In the genomic region with DNA sequence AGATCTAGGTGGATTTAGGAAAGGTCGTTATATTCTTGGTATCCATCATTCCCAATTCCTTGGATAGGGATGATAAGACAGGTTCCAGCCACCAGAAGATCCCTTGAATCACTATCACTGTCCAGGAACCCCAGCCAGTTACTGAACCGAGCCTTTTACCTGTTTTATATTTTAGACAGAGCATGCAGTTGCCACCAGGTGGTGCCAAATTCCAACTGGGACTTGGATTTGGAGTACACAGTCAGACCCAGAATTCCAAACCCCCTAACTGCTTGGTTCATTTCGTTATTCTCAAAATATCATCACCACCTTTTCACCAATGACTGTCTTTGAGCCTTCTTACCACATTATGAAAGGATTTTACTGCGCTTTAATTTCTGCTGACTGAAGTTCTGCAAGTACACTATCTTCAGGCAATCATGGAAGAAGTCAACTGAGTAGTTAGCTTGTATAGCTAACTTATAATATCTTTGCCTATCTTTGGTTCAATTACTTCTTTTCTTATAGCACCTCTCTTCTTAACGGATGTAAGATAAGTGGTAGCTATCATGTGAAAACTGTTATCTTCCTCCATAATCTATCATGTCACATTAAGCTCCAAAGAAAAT, we compare ENCODE assay signal across 9 cellular contexts.
DNase-seq lines count a peak whose midpoint lies in the region; ATAC-seq and TF ChIP-seq lines count a peak whose summit lies in the region.
"Had no signal": no experiment of that assay in that cellular context is flagged by ENCODE, and none has a peak within 500 bp of the region (broad histone marks: within the 10 kb centered on the region; RNA-seq: fewer than 3 reads in every experiment).

No MANE protein-coding gene starts in this region.

- H3K4me1 Mint-ChIP-seq in Caco-2 (ENCODE audit: low read depth, unreplicated experiment): no peaks in the 10 kb centered on the region
- H3K4me1 Mint-ChIP-seq in natural killer cell treated with Interleukin-12 subunit alpha and Interleukin-12 subunit beta and Interleukin-15 and Interleukin-18, amount 100 ng/mL, for 72 hours (ENCODE audit: low read depth in 2 of 2): no peaks in the 10 kb centered on the region

- H2AFZ ChIP-seq in SU-DHL-6 (ENCODE audit: low read depth, low read length, severe bottlenecking): no peak overlapping the region

- H3K27ac Mint-ChIP-seq in Caco-2 (ENCODE audit: unreplicated experiment): no peak overlapping the region
- no peak overlapping the region for H3K27ac Mint-ChIP-seq in natural killer cell treated with Interleukin-12 subunit alpha and Interleukin-12 subunit beta and Interleukin-15 and Interleukin-18, amount 100 ng/mL, for 72 hours
- H3K27ac Mint-ChIP-seq: T-helper 1 cell treated with Interleukin-12 subunit alpha and Interleukin-12 subunit beta and Interleukin-4 antibody, amounts not matched to agents 30 μg/mL and 1 μg/mL, for 36 hours had no signal

- H4K20me1 ChIP-seq in SU-DHL-6 (ENCODE audit: low read depth, low read length): no peaks in the 10 kb centered on the region

- POLR2A ChIA-PET in Caco-2 (lab: Charles Lee): no interaction called here

- no peaks in the 10 kb centered on the region for H3K9me2 ChIP-seq in SU-DHL-6 (replicated peaks; ENCODE audit: insufficient read depth, low read length)

- no peak overlapping the region for H3K9ac ChIP-seq in SU-DHL-6 (ENCODE audit: low read length)

- H3K4me3 Mint-ChIP-seq in Caco-2 (ENCODE audit: unreplicated experiment): no peak overlapping the region
- no peak overlapping the region for H3K4me3 Mint-ChIP-seq in natural killer cell treated with Interleukin-12 subunit alpha and Interleukin-12 subunit beta and Interleukin-15 and Interleukin-18, amount 100 ng/mL, for 72 hours
- H3K4me3 Mint-ChIP-seq: T-helper 1 cell treated with Interleukin-12 subunit alpha and Interleukin-12 subunit beta and Interleukin-4 antibody, amounts not matched to agents 30 μg/mL and 1 μg/mL, for 36 hours had no signal

- H3K27me3 ChIP-seq in Caco-2 (replicated peaks; ENCODE audit: control insufficient read depth, insufficient read depth, low read length): no peaks in the 10 kb centered on the region
- H3K27me3 ChIP-seq in SU-DHL-6 (ENCODE audit: low read length): no peaks in the 10 kb centered on the region

- DNase-seq in Caco-2 (peak; percentile 51 to 62), iPS-NIHi7 (ENCODE audit: extremely low spot score) (peak; percentile 18), NOMO-1 treated with DMSO at 0.1 percent for 48 hours (lab: John Stamatoyannopoulos, UW; ENCODE audit: unreplicated experiment) (no peak), ureter (ENCODE audit: low spot score) (no peak)
- no peak for DNase-seq in natural killer cell treated with Interleukin-12 subunit alpha and Interleukin-12 subunit beta and Interleukin-15 and Interleukin-18, amount 100 ng/mL, for 72 hours (ENCODE audit: low spot score)

- H3K36me3 ChIP-seq in Caco-2 (ENCODE audit: control insufficient read depth, insufficient read depth, low read length) (no peaks in the 10 kb centered on the region), SU-DHL-6 (ENCODE audit: low read length) (no peaks in the 10 kb centered on the region)

- H3K4me1 ChIP-seq in Caco-2: no peaks in the 10 kb centered on the region

- H3F3A ChIP-seq in SU-DHL-6 (ENCODE audit: insufficient read depth): no peaks in the 10 kb centered on the region

- H3K27ac ChIP-seq in SU-DHL-6 (ENCODE audit: low read depth, low read length): no peak overlapping the region

- no peaks in the 10 kb centered on the region for H3K9me3 Mint-ChIP-seq in Caco-2 (ENCODE audit: unreplicated experiment)
- H3K9me3 Mint-ChIP-seq in natural killer cell treated with Interleukin-12 subunit alpha and Interleukin-12 subunit beta and Interleukin-15 and Interleukin-18, amount 100 ng/mL, for 72 hours: peaks cover 3% of the 10 kb centered on the region
- H3K9me3 Mint-ChIP-seq: T-helper 1 cell treated with Interleukin-12 subunit alpha and Interleukin-12 subunit beta and Interleukin-4 antibody, amounts not matched to agents 30 μg/mL and 1 μg/mL, for 36 hours had no signal

- TF ChIP-seq CTCF in Caco-2 (IDR thresholded peaks at IDR 0.05; ENCODE audit: insufficient read depth in 1 of 2, low read depth in 1 of 2, low read length in 1 of 2, severe bottlenecking in 1 of 2, unreplicated experiment in 1 of 2) (peak; percentile 63 to 75), SU-DHL-6 (IDR thresholded peaks at IDR 0.05; ENCODE audit: insufficient read depth, low read length, poor library complexity, severe bottlenecking) (peak; percentile 18)

- H3K79me2 ChIP-seq in SU-DHL-6 (ENCODE audit: insufficient read depth, low read length): no peaks in the 10 kb centered on the region

- no TSS peak for BruUV-seq in Caco-2 (replicated peaks; lab: Mats Ljungman, UMichigan)

- no peaks in the 10 kb centered on the region for H3K36me3 Mint-ChIP-seq in Caco-2 (ENCODE audit: insufficient read depth, unreplicated experiment)
- H3K36me3 Mint-ChIP-seq in natural killer cell treated with Interleukin-12 subunit alpha and Interleukin-12 subunit beta and Interleukin-15 and Interleukin-18, amount 100 ng/mL, for 72 hours: no peaks in the 10 kb centered on the region

- H3K4me2 ChIP-seq in SU-DHL-6 (ENCODE audit: low read depth, low read length, poor library complexity, severe bottlenecking): no peak overlapping the region

- CTCF ChIA-PET in Caco-2 (lab: Charles Lee): interaction anchor here (0.7 kb wide), 1 partner anchor 1500 kb away, joined by 3 read pairs; no protein-coding TSS in a partner anchor

- ATAC-seq in GM18858 (IDR thresholded peaks at IDR 0.05; ENCODE audit: unreplicated experiment) (peak; percentile 53), HG03159 (IDR thresholded peaks at IDR 0.05; ENCODE audit: unreplicated experiment) (peak; percentile 65)
- ATAC-seq in natural killer cell treated with Interleukin-12 subunit alpha and Interleukin-12 subunit beta and Interleukin-15 and Interleukin-18, amount 100 ng/mL, for 72 hours: no peak

- H3K9me3 ChIP-seq in Caco-2 (no peaks in the 10 kb centered on the region), SU-DHL-6 (ENCODE audit: insufficient read depth, low read length) (no peaks in the 10 kb centered on the region)

- peaks cover 2% of the 10 kb centered on the region for H3K27me3 Mint-ChIP-seq in Caco-2 (ENCODE audit: insufficient read depth, unreplicated experiment)
- no peaks in the 10 kb centered on the region for H3K27me3 Mint-ChIP-seq in natural killer cell treated with Interleukin-12 subunit alpha and Interleukin-12 subunit beta and Interleukin-15 and Interleukin-18, amount 100 ng/mL, for 72 hours

- H3K4me3 ChIP-seq in Caco-2 (ENCODE audit: low read depth, low read length) (no peak overlapping the region), SU-DHL-6 (ENCODE audit: insufficient read depth, low read length, poor library complexity, severe bottlenecking) (no peak overlapping the region)

- intact Hi-C loops in Caco-2 (cut with micrococcal nuclease; ENCODE audit: unreplicated experiment): loop anchor here (1.0 to 5.0 kb wide), 4 partner anchors 79 to 1446 kb away; no protein-coding TSS in a partner anchor

Comparison
In these comparisons a context has a peak if more than half of its experiments do, and no peak if none do; other contexts are left out.
1. DNase-seq: peak in Caco-2 (2 of 2) and iPS-NIHi7 (single experiment); none in natural killer cell treated with Interleukin-12 subunit alpha and Interleukin-12 subunit beta and Interleukin-15 and Interleukin-18, amount 100 ng/mL, for 72 hours (single experiment), NOMO-1 treated with DMSO at 0.1 percent for 48 hours (single experiment) and ureter (single experiment).
2. ATAC-seq: peak in GM18858 (single experiment) and HG03159 (single experiment); none in natural killer cell treated with Interleukin-12 subunit alpha and Interleukin-12 subunit beta and Interleukin-15 and Interleukin-18, amount 100 ng/mL, for 72 hours (0 of 2).